ENCODE assay signal across 26 cellular contexts in genomic region chrX:6238576-6238975, GRCh38. TPM values are rescaled to one million over a fixed set of nuclear protein-coding genes. Genes with fewer than 3 reads are reported as not detected.
"Had no signal": no experiment of that assay in that cellular context is flagged by ENCODE, and none has a peak within 500 bp of the region (broad histone marks: within the 10 kb centered on the region; RNA-seq: fewer than 3 reads in every experiment).

No MANE protein-coding gene starts in this region.

- H3K9me3 Mint-ChIP-seq: dendritic cell treated with granulocyte-macrophage colony-stimulating factor and Interleukin-4, amounts not matched to agents 40 ng/mL and 50 ng/mL, for 4 days had no signal

- DNase-seq: colonic mucosa; cortex of kidney; dorsolateral prefrontal cortex; effector CD4-positive, alpha-beta T cell; effector CD8-positive, alpha-beta T cell; effector memory CD4-positive, alpha-beta T cell; effector memory CD8-positive, alpha-beta T cell; endodermal cell; erythroblast; esophagus squamous epithelium; foreskin keratinocyte; gastrocnemius medialis; glutamatergic neuron; head of caudate nucleus; heart left ventricle; heart right ventricle had no signal

- H3K4me3 ChIP-seq: colonic mucosa, coronary artery, dorsolateral prefrontal cortex, esophagus muscularis mucosa, esophagus squamous epithelium, gastrocnemius medialis, gastroesophageal sphincter, heart left ventricle, heart right ventricle had no signal

- H3K9me3 ChIP-seq: colonic mucosa, esophagus squamous epithelium, gastrocnemius medialis, gastroesophageal sphincter had no signal

- FAIRE-seq: colon, endometrium, endothelial cell of umbilical vein, frontal cortex had no signal

- H3K27me3 Mint-ChIP-seq: dendritic cell treated with granulocyte-macrophage colony-stimulating factor and Interleukin-4, amounts not matched to agents 40 ng/mL and 50 ng/mL, for 4 days; effector memory CD8-positive, alpha-beta T cell had no signal

- H3K4me1 Mint-ChIP-seq: endodermal cell had no signal

- H3K4me1 ChIP-seq: colonic mucosa, esophagus muscularis mucosa, esophagus squamous epithelium, foreskin keratinocyte, gastrocnemius medialis, gastroesophageal sphincter, heart left ventricle, heart right ventricle had no signal

- H3K27ac Mint-ChIP-seq: dendritic cell treated with granulocyte-macrophage colony-stimulating factor and Interleukin-4, amounts not matched to agents 40 ng/mL and 50 ng/mL, for 4 days; effector memory CD8-positive, alpha-beta T cell; endodermal cell had no signal

- H3K27me3 ChIP-seq: colonic mucosa, esophagus muscularis mucosa, esophagus squamous epithelium, foreskin keratinocyte, gastrocnemius medialis, gastroesophageal sphincter, heart left ventricle, heart right ventricle had no signal

- H3K27ac ChIP-seq: colonic mucosa, coronary artery, dorsolateral prefrontal cortex, epithelial cell of prostate, esophagus muscularis mucosa, esophagus squamous epithelium, foreskin keratinocyte, gastrocnemius medialis, gastroesophageal sphincter, heart left ventricle, heart right ventricle had no signal

- H3K36me3 ChIP-seq: colonic mucosa, esophagus muscularis mucosa, esophagus squamous epithelium, gastrocnemius medialis, gastroesophageal sphincter, heart left ventricle, heart right ventricle had no signal

- H3K4me3 Mint-ChIP-seq: dendritic cell treated with granulocyte-macrophage colony-stimulating factor and Interleukin-4, amounts not matched to agents 40 ng/mL and 50 ng/mL, for 4 days; effector memory CD8-positive, alpha-beta T cell; endodermal cell had no signal

RNA-seq across cellular contexts. Expression of gene NLGN4X, which starts 9.9 kb away (rescaled TPM):
- total RNA-seq: endothelial cell of umbilical vein, fibroblast of lung had no signal
